In genomic region chr3:10140996-10141546, GRCh38 we compare ENCODE assay signal across 9 cellular contexts. TPM values are rescaled to one million over a fixed set of nuclear protein-coding genes. Genes with fewer than 3 reads are reported as not detected.
DNase-seq lines count a peak whose midpoint lies in the region; ATAC-seq and TF ChIP-seq lines count a peak whose summit lies in the region.
"Had no signal": no experiment of that assay in that cellular context is flagged by ENCODE, and none has a peak within 500 bp of the region (broad histone marks: within the 10 kb centered on the region; RNA-seq: fewer than 3 reads in every experiment).

No MANE protein-coding gene starts in this region.

- no peaks in the 10 kb centered on the region for H3K27me3 Mint-ChIP-seq in activated CD4-positive, alpha-beta T cell treated with anti-CD3 and anti-CD28 coated beads, Interleukin-2, amount 10 ng/mL, durations not matched to agents 24 days and 14 days

- no peak for TF ChIP-seq POLR2A in testis (IDR thresholded peaks at IDR 0.05)
- TF ChIP-seq POLR2A in lower leg skin (IDR thresholded peaks at IDR 0.05) = no peak

- H3K36me3 ChIP-seq in kidney epithelial cell (ENCODE audit: control insufficient read depth, insufficient read depth, low read length) (no peaks in the 10 kb centered on the region), testis (ENCODE audit: low read depth, missing control alignments) (no peaks in the 10 kb centered on the region)

- ATAC-seq in activated naive CD4-positive, alpha-beta T cell treated with anti-CD3 and anti-CD28 coated beads, Interleukin-2, amount 50 U/mL, for 72 hours = peak in 1 of 2 donors; percentile 10
- ATAC-seq in HG03175 (IDR thresholded peaks at IDR 0.05; ENCODE audit: unreplicated experiment) = no peak

- no peak for DNase-seq in activated CD4-positive, alpha-beta T cell treated with anti-CD3 and anti-CD28 coated beads, Interleukin-2, amount 10 ng/mL, durations not matched to agents 24 days and 14 days
- DNase-seq in activated CD4-positive, alpha-beta T cell treated with anti-CD3 and anti-CD28 coated beads, Interleukin-2, amount 50 U/mL, for 48 hours = no peak
- DNase-seq in activated naive CD4-positive, alpha-beta T cell treated with anti-CD3 and anti-CD28 coated beads, Interleukin-2, amount 50 U/mL, for 72 hours (ENCODE audit: low spot score in 2 of 2) = peak in 1 of 2 donors; percentile 17
- no peak for DNase-seq in kidney epithelial cell (ENCODE audit: low read depth)
- no peak for DNase-seq in testis
- no peak for DNase-seq in EL
- DNase-seq in lower leg skin (ENCODE audit: low spot score in 2 of 2) = no peak

- H3K4me3 ChIP-seq in kidney epithelial cell (ENCODE audit: low read depth, low read length) = peak overlapping the region; percentile 90
- H3K4me3 ChIP-seq in testis = peak overlapping the region; percentile 73 to 85
- no peak overlapping the region for H3K4me3 ChIP-seq in lower leg skin (ENCODE audit: low read depth, poor library complexity, severe bottlenecking)

- TF ChIP-seq CTCF in kidney epithelial cell (IDR thresholded peaks at IDR 0.05; ENCODE audit: insufficient read depth, low read length, poor library complexity, severe bottlenecking) (no peak), testis (IDR thresholded peaks at IDR 0.05) (no peak), lower leg skin (IDR thresholded peaks at IDR 0.05) (no peak)

- no peaks in the 10 kb centered on the region for H3K9me3 Mint-ChIP-seq in activated CD4-positive, alpha-beta T cell treated with anti-CD3 and anti-CD28 coated beads, Interleukin-2, amount 10 ng/mL, durations not matched to agents 24 days and 14 days
- H3K9me3 Mint-ChIP-seq in activated naive CD4-positive, alpha-beta T cell treated with anti-CD3 and anti-CD28 coated beads, Interleukin-2, amount 50 U/mL, for 72 hours = no peaks in the 10 kb centered on the region

- H3K27ac ChIP-seq in testis = peak overlapping the region; percentile 75 to 94

- H3K4me1 Mint-ChIP-seq in activated CD4-positive, alpha-beta T cell treated with anti-CD3 and anti-CD28 coated beads, Interleukin-2, amount 10 ng/mL, durations not matched to agents 24 days and 14 days = peaks cover 20% of the 10 kb centered on the region

- intact Hi-C loops in activated CD4-positive, alpha-beta T cell treated with anti-CD3 and anti-CD28 coated beads, Interleukin-2, amount 10 ng/mL, durations not matched to agents 24 days and 14 days (cut with micrococcal nuclease) = loop anchor here (1.0 kb wide), 2 partner anchors 26 to 115 kb away; partner anchors contain the start of genes BRK1 and FANCD2
- intact Hi-C loops in testis (cut with DNase I; ENCODE audit: low total_unique reads) = no loop called here
- intact Hi-C loops in lower leg skin (cut with DNase I; ENCODE audit: low total_unique reads) = loop anchor here (10.0 kb wide), 1 partner anchor 74 kb away; no protein-coding TSS in a partner anchor

- H3K4me1 ChIP-seq in testis = peaks cover 13% of the 10 kb centered on the region

- peaks cover 25% of the 10 kb centered on the region for H3K36me3 Mint-ChIP-seq in activated CD4-positive, alpha-beta T cell treated with anti-CD3 and anti-CD28 coated beads, Interleukin-2, amount 10 ng/mL, durations not matched to agents 24 days and 14 days (ENCODE audit: low read depth)
- peaks cover 14 to 31% of the 10 kb centered on the region in 2 donors for H3K36me3 Mint-ChIP-seq in activated naive CD4-positive, alpha-beta T cell treated with anti-CD3 and anti-CD28 coated beads, Interleukin-2, amount 50 U/mL, for 72 hours

- H3K9me3 ChIP-seq in testis = no peaks in the 10 kb centered on the region

- H3K27ac Mint-ChIP-seq in activated CD4-positive, alpha-beta T cell treated with anti-CD3 and anti-CD28 coated beads, Interleukin-2, amount 10 ng/mL, durations not matched to agents 24 days and 14 days = peak overlapping the region; percentile 88
- H3K27ac Mint-ChIP-seq in activated naive CD4-positive, alpha-beta T cell treated with anti-CD3 and anti-CD28 coated beads, Interleukin-2, amount 50 U/mL, for 72 hours = peak overlapping the region; percentile 95 to 98

- no peaks in the 10 kb centered on the region for H3K27me3 ChIP-seq in kidney epithelial cell (ENCODE audit: control insufficient read depth, insufficient read depth, low read length)
- no peaks in the 10 kb centered on the region for H3K27me3 ChIP-seq in testis

- WGBS in testis, 2 donors = 61 to 62% methylated on average over 23 of the region's 23 CpGs
- 86 to 87% methylated on average over 23 of the region's 23 CpGs for WGBS in lower leg skin, 2 donors

- peak overlapping the region; percentile 96 for H3K4me3 Mint-ChIP-seq in activated CD4-positive, alpha-beta T cell treated with anti-CD3 and anti-CD28 coated beads, Interleukin-2, amount 10 ng/mL, durations not matched to agents 24 days and 14 days

RNA-seq across cellular contexts. Expression of gene VHL, which starts 0.5 kb away (rescaled TPM):
- 62.8 and 65.2 TPM in 2 replicates for total RNA-seq in activated CD4-positive, alpha-beta T cell treated with anti-CD3 and anti-CD28 coated beads, Interleukin-2, amount 10 ng/mL, durations not matched to agents 24 days and 14 days
- 10 to 100 TPM; 53.3 to 58.7 TPM for total RNA-seq in activated naive CD4-positive, alpha-beta T cell treated with anti-CD3 and anti-CD28 coated beads, Interleukin-2, amount 50 U/mL, for 72 hours
- total RNA-seq in kidney epithelial cell (60.8 and 69.7 TPM in 2 replicates), testis (10 to 100 TPM; 61.2 to 73.0 TPM), lower leg skin (10 to 100 TPM; 33.0 to 38.9 (median 36.4) TPM)
- 39.6 TPM for polyA plus RNA-seq in testis (ENCODE audit: insufficient read depth, low read depth, low replicate concordance)

RNA-seq across cellular contexts. Expression of gene IRAK2, which starts 23.6 kb away (rescaled TPM):
- total RNA-seq in activated CD4-positive, alpha-beta T cell treated with anti-CD3 and anti-CD28 coated beads, Interleukin-2, amount 10 ng/mL, durations not matched to agents 24 days and 14 days = 4.5 and 5.1 TPM in 2 replicates
- total RNA-seq in activated naive CD4-positive, alpha-beta T cell treated with anti-CD3 and anti-CD28 coated beads, Interleukin-2, amount 50 U/mL, for 72 hours = 1 to 10 TPM; 4.3 to 5.4 TPM
- total RNA-seq in kidney epithelial cell = 65.5 and 72.8 TPM in 2 replicates
- 1 to 10 TPM; 3.7 to 3.8 TPM for total RNA-seq in testis
- 2.1 TPM for polyA plus RNA-seq in testis (ENCODE audit: insufficient read depth, low read depth, low replicate concordance)
- 10 to 100 TPM in 2 of 4 donors, 1 to 10 TPM in 2; 7.0 to 15.0 (median 11.4) TPM for total RNA-seq in lower leg skin

RNA-seq across cellular contexts. Expression of gene BRK1, which starts 25.6 kb away (rescaled TPM):
- 98.8 and 99.6 TPM in 2 replicates for total RNA-seq in activated CD4-positive, alpha-beta T cell treated with anti-CD3 and anti-CD28 coated beads, Interleukin-2, amount 10 ng/mL, durations not matched to agents 24 days and 14 days
- total RNA-seq in activated naive CD4-positive, alpha-beta T cell treated with anti-CD3 and anti-CD28 coated beads, Interleukin-2, amount 50 U/mL, for 72 hours = 10 to 100 TPM; 59.4 to 99.2 TPM
- total RNA-seq in kidney epithelial cell = 117 and 128 TPM in 2 replicates
- total RNA-seq in testis = 100 to 1,000 TPM; 145 to 157 TPM
- polyA plus RNA-seq in testis (ENCODE audit: insufficient read depth, low read depth, low replicate concordance) = 250 TPM
- total RNA-seq in lower leg skin = 100 to 1,000 TPM in 2 of 4 donors, 10 to 100 TPM in 2; 48.0 to 111 (median 78.7) TPM

RNA-seq across cellular contexts. Expression of gene FANCD2OS, which starts 33.0 kb away (rescaled TPM):
- total RNA-seq in activated CD4-positive, alpha-beta T cell treated with anti-CD3 and anti-CD28 coated beads, Interleukin-2, amount 10 ng/mL, durations not matched to agents 24 days and 14 days = not detected in 2 replicates
- total RNA-seq in activated naive CD4-positive, alpha-beta T cell treated with anti-CD3 and anti-CD28 coated beads, Interleukin-2, amount 50 U/mL, for 72 hours = not detected
- total RNA-seq in kidney epithelial cell = not detected in 2 replicates
- 10 to 100 TPM; 14.3 to 25.8 TPM for total RNA-seq in testis
- polyA plus RNA-seq in testis (ENCODE audit: insufficient read depth, low read depth, low replicate concordance) = 118 TPM
- total RNA-seq in lower leg skin = not detected
- total RNA-seq: myocyte had no signal
